8 cellular contexts compared by ENCODE assay signal in genomic region chr3:195774917-195775316, GRCh38. TPM values are rescaled to one million over a fixed set of nuclear protein-coding genes. Genes with fewer than 3 reads are reported as not detected.
DNase-seq lines count a peak whose midpoint lies in the region; ATAC-seq and TF ChIP-seq lines count a peak whose summit lies in the region.

No MANE protein-coding gene starts in this region.

- H3K9me3 ChIP-seq in right atrium auricular region: no peaks in the 10 kb centered on the region

- no peaks in the 10 kb centered on the region for H3K4me1 ChIP-seq in right atrium auricular region

- no peak overlapping the region for H3K4me3 ChIP-seq in right atrium auricular region

- no peaks in the 10 kb centered on the region for H3K36me3 ChIP-seq in right atrium auricular region

- TF ChIP-seq CTCF in right atrium auricular region (IDR thresholded peaks at IDR 0.05): peak in 1 of 2 donors; percentile 57

- no peak overlapping the region for H3K27ac ChIP-seq in right atrium auricular region

- intact Hi-C loops in Right ventricle myocardium inferior (cut with DNase I): no loop called here

- DNase-seq in Right ventricle myocardium inferior (ENCODE audit: missing footprints) (no peak), right atrium auricular region (ENCODE audit: low spot score) (no peak), NCI-H460 (ENCODE audit: extremely low read depth, low read depth) (peak; percentile 6), dedifferentiated amniotic fluid mesenchymal stem cell (ENCODE audit: extremely low spot score) (peak; percentile 26), mesenteric fat pad (ENCODE audit: low spot score) (peak; percentile 91), NCI-H128 (lab: John Stamatoyannopoulos, UW; ENCODE audit: unreplicated experiment) (no peak)
- no peak for DNase-seq in activated CD8-positive, alpha-beta memory T cell treated with anti-CD3 and anti-CD28 coated beads for 24 hours

- ATAC-seq in Right ventricle myocardium inferior (peak; percentile 80), GM18511 (IDR thresholded peaks at IDR 0.05; ENCODE audit: unreplicated experiment) (no peak)

- no peaks in the 10 kb centered on the region for H3K27me3 ChIP-seq in right atrium auricular region

RNA-seq across cellular contexts. Expression of gene MUC4, which starts 36.8 kb away (rescaled TPM):
- total RNA-seq in Right ventricle myocardium inferior: not detected
- under 1 TPM in 1 of 2 donors, not detected in 1; 0.12 TPM for total RNA-seq in right atrium auricular region
- total RNA-seq in NCI-H460 (2014; rRNA removed; shearing (Covaris generic)): not detected in 2 replicates
- polyA plus RNA-seq in NCI-H460 (2014; cell fraction: nucleus; rRNA removed): not detected in 2 replicates
- not detected for total RNA-seq in mesenteric fat pad

RNA-seq across cellular contexts. Expression of gene MUC20, which starts 54.1 kb away (rescaled TPM):
- total RNA-seq in Right ventricle myocardium inferior (4.6 TPM), right atrium auricular region (1 to 10 TPM; 3.4 to 5.0 TPM), mesenteric fat pad (2.0 TPM)
- 0.15 and 0.23 TPM in 2 replicates for total RNA-seq in NCI-H460 (2014; rRNA removed; shearing (Covaris generic))
- 0.14 TPM in 1 of 2 replicates, not detected in the other for polyA plus RNA-seq in NCI-H460 (2014; cell fraction: nucleus; rRNA removed)

Comparison
In these comparisons a context has a peak if more than half of its experiments do, and no peak if none do; other contexts are left out.
1. DNase-seq: peak in NCI-H460 (single experiment), dedifferentiated amniotic fluid mesenchymal stem cell (single experiment) and mesenteric fat pad (single experiment); none in Right ventricle myocardium inferior (single experiment), right atrium auricular region (single experiment), activated CD8-positive, alpha-beta memory T cell treated with anti-CD3 and anti-CD28 coated beads for 24 hours (single experiment) and NCI-H128 (single experiment).